ENCODE assay signal across 19 cellular contexts in the genomic region with DNA sequence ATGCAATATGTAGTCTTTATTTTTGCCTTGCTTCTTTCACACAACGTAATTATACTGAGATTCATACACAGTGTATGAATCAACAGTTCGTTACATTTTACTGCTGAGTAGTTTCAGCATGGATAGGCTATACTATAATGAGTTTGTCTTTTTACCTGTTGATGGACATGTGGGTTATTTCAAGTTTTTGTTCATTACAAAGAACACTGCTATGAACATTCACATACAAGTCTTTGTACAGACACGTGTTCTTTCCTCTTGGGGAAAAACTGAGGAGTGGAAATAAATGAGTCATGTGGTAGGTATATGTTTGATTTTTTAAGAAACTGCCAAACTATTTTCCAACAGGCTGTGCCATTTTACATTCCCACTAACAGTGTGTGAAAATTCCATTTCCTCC.
"Had no signal": no experiment of that assay in that cellular context is flagged by ENCODE, and none has a peak within 500 bp of the region (broad histone marks: within the 10 kb centered on the region; RNA-seq: fewer than 3 reads in every experiment).

No MANE protein-coding gene starts in this region.

- H3K36me3 ChIP-seq: brain microvascular endothelial cell, MG63 had no signal

- H3K27ac ChIP-seq: brain microvascular endothelial cell had no signal

- H3K27me3 ChIP-seq: brain microvascular endothelial cell, MG63 had no signal

- DNase-seq: activated CD4-positive, alpha-beta T cell treated with anti-CD3 and anti-CD28 coated beads for 48 hours; activated CD4-positive, alpha-beta T cell treated with anti-CD3 and anti-CD28 coated beads, Interleukin-2, amount 50 U/mL, for 48 hours; activated CD8-positive, alpha-beta memory T cell treated with anti-CD3 and anti-CD28 coated beads for 24 hours; activated effector memory CD4-positive, alpha-beta T cell treated with anti-CD3 and anti-CD28 coated beads, Interleukin-2, amount 50 U/mL, for 16 hours; activated naive CD4-positive, alpha-beta T cell treated with Interleukin-2 at 50 U/mL for 16 hours; activated naive CD8-positive, alpha-beta T cell treated with anti-CD3 and anti-CD28 coated beads, Interleukin-2, amount 50 U/mL, for 24 hours; activated T-cell treated with anti-CD3 and anti-CD28 coated beads, Interleukin-2, amount 50 U/mL, for 4 hours; amygdala; brain microvascular endothelial cell; central memory CD4-positive, alpha-beta T cell; MG63; NCI-H1105; NCI-H1436; NCI-H187; NCI-H2081; NCI-H524; PC-3; SHP77 treated with DMSO at 0.1 percent for 48 hours had no signal

- ATAC-seq: activated CD4-positive, CD25-positive, alpha-beta regulatory T cell treated with anti-CD3 and anti-CD28 coated beads, Interleukin-2, amount 50 U/mL, for 24 hours; activated naive CD8-positive, alpha-beta T cell treated with anti-CD3 and anti-CD28 coated beads, Interleukin-2, amount 50 U/mL, for 24 hours; activated T-cell treated with anti-CD3 and anti-CD28 coated beads, Interleukin-2, amount 50 U/mL, for 4 hours; PC-3 had no signal

- H3K4me3 ChIP-seq: MG63 had no signal

- H3K9me3 ChIP-seq: MG63 had no signal
